Comparison of ENCODE assay signal across 2 cellular contexts in the genomic region with DNA sequence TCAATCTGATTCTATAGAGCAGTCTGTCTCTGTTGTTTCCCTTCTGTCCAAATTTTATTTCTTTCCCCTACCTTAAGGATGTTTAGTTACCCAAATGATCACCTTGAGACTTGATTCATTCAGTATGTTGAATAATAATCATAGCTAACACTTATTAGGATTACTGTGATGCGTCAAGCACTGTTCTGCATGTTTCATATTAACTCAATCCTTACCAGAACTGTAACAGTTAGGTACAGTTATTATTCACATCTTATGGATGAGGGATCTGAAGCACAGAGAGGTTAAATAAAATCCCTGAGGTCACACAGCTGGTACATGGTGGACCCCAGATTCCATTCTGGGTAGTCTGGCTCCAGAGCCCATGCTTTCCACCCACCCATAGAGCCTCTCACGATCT.
TF ChIP-seq lines count a peak whose summit lies in the region.

No MANE protein-coding gene starts in this region.

TF ChIP-seq in IMR-90, 13 proteins besides CTCF, POLR2A, EP300 and RAD21:
- no peak for TF ChIP-seq CEBPB (IDR thresholded peaks at IDR 0.05; ENCODE audit: low read depth, low read length)
- TF ChIP-seq SMC3 (IDR thresholded peaks at IDR 0.05; ENCODE audit: low read depth, low read length), result no peak
- no peak for TF ChIP-seq BHLHE40 (IDR thresholded peaks at IDR 0.05; ENCODE audit: low read depth, low read length)
- no peak for TF ChIP-seq NFE2L2 (IDR thresholded peaks at IDR 0.05; ENCODE audit: low read depth, low read length)
- no peak for TF ChIP-seq ELK1 (IDR thresholded peaks at IDR 0.05; ENCODE audit: borderline replicate concordance, low read depth, low read length)
- TF ChIP-seq RFX5 (IDR thresholded peaks at IDR 0.05; ENCODE audit: low read depth, low read length), result no peak
- no peak for TF ChIP-seq CHD1 (IDR thresholded peaks at IDR 0.05; ENCODE audit: low read depth, low read length)
- TF ChIP-seq MAFK (IDR thresholded peaks at IDR 0.05; ENCODE audit: low read depth, low read length), result no peak
- TF ChIP-seq RCOR1 (IDR thresholded peaks at IDR 0.05; ENCODE audit: insufficient replicate concordance, low read length), result no peak
- no peak for TF ChIP-seq MAZ (IDR thresholded peaks at IDR 0.05; ENCODE audit: borderline replicate concordance, low read depth, low read length)
- TF ChIP-seq, protein P1, sequence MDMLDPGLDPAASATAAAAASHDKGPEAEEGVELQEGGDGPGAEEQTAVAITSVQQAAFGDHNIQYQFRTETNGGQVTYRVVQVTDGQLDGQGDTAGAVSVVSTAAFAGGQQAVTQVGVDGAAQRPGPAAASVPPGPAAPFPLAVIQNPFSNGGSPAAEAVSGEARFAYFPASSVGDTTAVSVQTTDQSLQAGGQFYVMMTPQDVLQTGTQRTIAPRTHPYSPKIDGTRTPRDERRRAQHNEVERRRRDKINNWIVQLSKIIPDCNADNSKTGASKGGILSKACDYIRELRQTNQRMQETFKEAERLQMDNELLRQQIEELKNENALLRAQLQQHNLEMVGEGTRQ (IDR thresholded peaks at IDR 0.05; ENCODE audit: low read depth, low read length), result no peak
- no peak for TF ChIP-seq MXI1 (IDR thresholded peaks at IDR 0.05; ENCODE audit: borderline replicate concordance, low read depth, low read length)
- no peak for TF ChIP-seq FOS (IDR thresholded peaks at IDR 0.05; ENCODE audit: low read depth, low read length)

TF ChIP-seq in GM23338, 12 proteins besides CTCF, POLR2A, EP300 and RAD21:
- TF ChIP-seq EZH2phosphoT487 (IDR thresholded peaks at IDR 0.05; ENCODE audit: unreplicated experiment), result no peak
- no peak for TF ChIP-seq CREB1 (CRISPR knock-in tag; IDR thresholded peaks at IDR 0.05; ENCODE audit: low read depth)
- TF ChIP-seq EZH2 (IDR thresholded peaks at IDR 0.05; ENCODE audit: low read depth, unreplicated experiment), result no peak
- TF ChIP-seq JUNB (IDR thresholded peaks at IDR 0.05; ENCODE audit: unreplicated experiment), result no peak
- TF ChIP-seq NANOG (IDR thresholded peaks at IDR 0.05; ENCODE audit: borderline replicate concordance), result no peak
- no peak for TF ChIP-seq STAT1 (IDR thresholded peaks at IDR 0.05; ENCODE audit: unreplicated experiment)
- TF ChIP-seq, protein P2, sequence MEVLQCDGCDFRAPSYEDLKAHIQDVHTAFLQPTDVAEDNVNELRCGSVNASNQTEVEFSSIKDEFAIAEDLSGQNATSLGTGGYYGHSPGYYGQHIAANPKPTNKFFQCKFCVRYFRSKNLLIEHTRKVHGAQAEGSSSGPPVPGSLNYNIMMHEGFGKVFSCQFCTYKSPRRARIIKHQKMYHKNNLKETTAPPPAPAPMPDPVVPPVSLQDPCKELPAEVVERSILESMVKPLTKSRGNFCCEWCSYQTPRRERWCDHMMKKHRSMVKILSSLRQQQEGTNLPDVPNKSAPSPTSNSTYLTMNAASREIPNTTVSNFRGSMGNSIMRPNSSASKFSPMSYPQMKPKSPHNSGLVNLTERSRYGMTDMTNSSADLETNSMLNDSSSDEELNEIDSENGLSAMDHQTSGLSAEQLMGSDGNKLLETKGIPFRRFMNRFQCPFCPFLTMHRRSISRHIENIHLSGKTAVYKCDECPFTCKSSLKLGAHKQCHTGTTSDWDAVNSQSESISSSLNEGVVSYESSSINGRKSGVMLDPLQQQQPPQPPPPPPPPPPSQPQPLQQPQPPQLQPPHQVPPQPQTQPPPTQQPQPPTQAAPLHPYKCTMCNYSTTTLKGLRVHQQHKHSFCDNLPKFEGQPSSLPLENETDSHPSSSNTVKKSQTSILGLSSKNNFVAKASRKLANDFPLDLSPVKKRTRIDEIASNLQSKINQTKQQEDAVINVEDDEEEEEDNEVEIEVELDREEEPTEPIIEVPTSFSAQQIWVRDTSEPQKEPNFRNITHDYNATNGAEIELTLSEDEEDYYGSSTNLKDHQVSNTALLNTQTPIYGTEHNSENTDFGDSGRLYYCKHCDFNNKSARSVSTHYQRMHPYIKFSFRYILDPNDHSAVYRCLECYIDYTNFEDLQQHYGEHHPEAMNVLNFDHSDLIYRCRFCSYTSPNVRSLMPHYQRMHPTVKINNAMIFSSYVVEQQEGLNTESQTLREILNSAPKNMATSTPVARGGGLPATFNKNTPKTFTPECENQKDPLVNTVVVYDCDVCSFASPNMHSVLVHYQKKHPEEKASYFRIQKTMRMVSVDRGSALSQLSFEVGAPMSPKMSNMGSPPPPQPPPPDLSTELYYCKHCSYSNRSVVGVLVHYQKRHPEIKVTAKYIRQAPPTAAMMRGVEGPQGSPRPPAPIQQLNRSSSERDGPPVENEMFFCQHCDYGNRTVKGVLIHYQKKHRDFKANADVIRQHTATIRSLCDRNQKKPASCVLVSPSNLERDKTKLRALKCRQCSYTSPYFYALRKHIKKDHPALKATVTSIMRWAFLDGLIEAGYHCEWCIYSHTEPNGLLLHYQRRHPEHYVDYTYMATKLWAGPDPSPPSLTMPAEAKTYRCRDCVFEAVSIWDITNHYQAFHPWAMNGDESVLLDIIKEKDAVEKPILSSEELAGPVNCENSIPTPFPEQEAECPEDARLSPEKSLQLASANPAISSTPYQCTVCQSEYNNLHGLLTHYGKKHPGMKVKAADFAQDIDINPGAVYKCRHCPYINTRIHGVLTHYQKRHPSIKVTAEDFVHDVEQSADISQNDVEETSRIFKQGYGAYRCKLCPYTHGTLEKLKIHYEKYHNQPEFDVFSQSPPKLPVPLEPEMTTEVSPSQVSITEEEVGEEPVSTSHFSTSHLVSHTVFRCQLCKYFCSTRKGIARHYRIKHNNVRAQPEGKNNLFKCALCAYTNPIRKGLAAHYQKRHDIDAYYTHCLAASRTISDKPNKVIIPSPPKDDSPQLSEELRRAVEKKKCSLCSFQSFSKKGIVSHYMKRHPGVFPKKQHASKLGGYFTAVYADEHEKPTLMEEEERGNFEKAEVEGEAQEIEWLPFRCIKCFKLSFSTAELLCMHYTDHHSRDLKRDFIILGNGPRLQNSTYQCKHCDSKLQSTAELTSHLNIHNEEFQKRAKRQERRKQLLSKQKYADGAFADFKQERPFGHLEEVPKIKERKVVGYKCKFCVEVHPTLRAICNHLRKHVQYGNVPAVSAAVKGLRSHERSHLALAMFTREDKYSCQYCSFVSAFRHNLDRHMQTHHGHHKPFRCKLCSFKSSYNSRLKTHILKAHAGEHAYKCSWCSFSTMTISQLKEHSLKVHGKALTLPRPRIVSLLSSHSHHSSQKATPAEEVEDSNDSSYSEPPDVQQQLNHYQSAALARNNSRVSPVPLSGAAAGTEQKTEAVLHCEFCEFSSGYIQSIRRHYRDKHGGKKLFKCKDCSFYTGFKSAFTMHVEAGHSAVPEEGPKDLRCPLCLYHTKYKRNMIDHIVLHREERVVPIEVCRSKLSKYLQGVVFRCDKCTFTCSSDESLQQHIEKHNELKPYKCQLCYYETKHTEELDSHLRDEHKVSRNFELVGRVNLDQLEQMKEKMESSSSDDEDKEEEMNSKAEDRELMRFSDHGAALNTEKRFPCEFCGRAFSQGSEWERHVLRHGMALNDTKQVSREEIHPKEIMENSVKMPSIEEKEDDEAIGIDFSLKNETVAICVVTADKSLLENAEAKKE (CRISPR knock-in tag; IDR thresholded peaks at IDR 0.05), result no peak
- no peak for TF ChIP-seq ETS1 (IDR thresholded peaks at IDR 0.05)
- TF ChIP-seq POLR2AphosphoS5 (IDR thresholded peaks at IDR 0.05; ENCODE audit: low read depth), result no peak
- no peak for TF ChIP-seq ZNF114 (CRISPR knock-in tag; IDR thresholded peaks at IDR 0.05)
- no peak for TF ChIP-seq ZNF331 (CRISPR knock-in tag; IDR thresholded peaks at IDR 0.05; ENCODE audit: low read depth)
- no peak for TF ChIP-seq REST (IDR thresholded peaks at IDR 0.05; ENCODE audit: unreplicated experiment)
